In genomic region chr17:74427763-74428153, GRCh38 we compare ENCODE assay signal across 16 cellular contexts. TPM values are rescaled to one million over a fixed set of nuclear protein-coding genes. Genes with fewer than 3 reads are reported as not detected.
A peak's percentile ranks its signal among the peaks of the same experiment; 100 is the strongest.
DNase-seq lines count a peak whose midpoint lies in the region; ATAC-seq and TF ChIP-seq lines count a peak whose summit lies in the region.
"Had no signal": no experiment of that assay in that cellular context is flagged by ENCODE, and none has a peak within 500 bp of the region (broad histone marks: within the 10 kb centered on the region; RNA-seq: fewer than 3 reads in every experiment).

No MANE protein-coding gene starts in this region.

- H3K27me3 ChIP-seq in heart right ventricle (peaks cover 0 to 44% (median 0%) of the 10 kb centered on the region in 7 donors), hepatocyte (no peaks in the 10 kb centered on the region), osteoblast (ENCODE audit: insufficient read depth, low read length) (peaks cover 26% of the 10 kb centered on the region)

- peaks cover 16% of the 10 kb centered on the region for H3K79me2 ChIP-seq in hepatocyte
- H3K79me2 ChIP-seq in osteoblast (ENCODE audit: insufficient read depth, low read length), result no peaks in the 10 kb centered on the region

- ATAC-seq in heart right ventricle (no peak), Right ventricle myocardium superior (ENCODE audit: poor library complexity) (no peak)
- ATAC-seq: SK-N-SH treated with all-trans-retinoic acid at 6 μM for 48 hours had no signal

- peak overlapping the region in 9 of 10 donors; percentile 63 to 90 (median 76) for H3K27ac ChIP-seq in heart right ventricle
- peak overlapping the region; percentile 98 for H3K27ac ChIP-seq in hepatocyte
- no peak overlapping the region for H3K27ac ChIP-seq in osteoblast (ENCODE audit: low read depth, low read length)
- H3K27ac ChIP-seq: esophagus muscularis mucosa, HL-60, neutrophil had no signal

- H3K36me3 ChIP-seq in heart right ventricle (no peaks in the 10 kb centered on the region), hepatocyte (replicated peaks; ENCODE audit: insufficient read depth, low read depth) (no peaks in the 10 kb centered on the region), osteoblast (ENCODE audit: insufficient read depth, low read length) (no peaks in the 10 kb centered on the region)
- H3K36me3 ChIP-seq: esophagus muscularis mucosa, neutrophil, spleen had no signal

- no peak for DNase-seq in heart right ventricle
- no peak for DNase-seq in Right ventricle myocardium superior
- DNase-seq in hepatocyte (ENCODE audit: low spot score), result no peak
- DNase-seq in osteoblast (ENCODE audit: insufficient read length, low spot score, missing footprints), result peak; percentile 49
- no peak for DNase-seq in NOMO-1 (lab: John Stamatoyannopoulos, UW; ENCODE audit: unreplicated experiment in 2 of 2)
- no peak for DNase-seq in NCI-H1105 (lab: John Stamatoyannopoulos, UW)
- no peak for DNase-seq in RKO (ENCODE audit: low spot score)
- no peak for DNase-seq in activated gamma-delta T cell treated with Interleukin-2 at 50 U/mL for 16 hours
- DNase-seq: activated T-cell treated with anti-CD3 and anti-CD28 coated beads, Interleukin-2, amount 50 U/mL, for 48 hours; cortex of kidney; NCI-H1436; spleen had no signal

- H3K9me3 ChIP-seq in heart right ventricle (no peaks in the 10 kb centered on the region), hepatocyte (ENCODE audit: low read depth) (no peaks in the 10 kb centered on the region), osteoblast (ENCODE audit: low read depth, low read length) (no peaks in the 10 kb centered on the region)
- H3K9me3 ChIP-seq: esophagus muscularis mucosa, spleen had no signal

- H3K4me1 ChIP-seq in heart right ventricle, result peaks cover 8 to 62% (median 42%) of the 10 kb centered on the region in 9 donors
- peaks cover 35% of the 10 kb centered on the region for H3K4me1 ChIP-seq in hepatocyte (ENCODE audit: insufficient read depth)
- H3K4me1 ChIP-seq in osteoblast (ENCODE audit: insufficient read depth, low read length), result no peaks in the 10 kb centered on the region

- H4K20me1 ChIP-seq in hepatocyte (ENCODE audit: insufficient read depth, poor library complexity, severe bottlenecking) (no peaks in the 10 kb centered on the region), osteoblast (ENCODE audit: insufficient read depth, low read length) (no peaks in the 10 kb centered on the region)

- H3K9me2 ChIP-seq in hepatocyte (replicated peaks; ENCODE audit: insufficient read depth), result no peaks in the 10 kb centered on the region

- H3K4me3 ChIP-seq in heart right ventricle, result no peak overlapping the region
- H3K4me3 ChIP-seq in hepatocyte, result no peak overlapping the region
- no peak overlapping the region for H3K4me3 ChIP-seq in osteoblast (ENCODE audit: insufficient read depth, low read length)
- H3K4me3 ChIP-seq: esophagus muscularis mucosa, spleen had no signal

- 78 to 79% methylated on average over 6 of the region's 6 CpGs for WGBS in heart right ventricle, 2 donors
- 89% methylated on average over 6 of the region's 6 CpGs for WGBS in hepatocyte (ENCODE audit: low lambda C conversion rate, missing lambda C conversion rate)

- H2AFZ ChIP-seq in hepatocyte, result no peak overlapping the region
- no peak overlapping the region for H2AFZ ChIP-seq in osteoblast (ENCODE audit: low read length)

- H3K4me2 ChIP-seq in hepatocyte (peak overlapping the region; percentile 57), osteoblast (ENCODE audit: insufficient read depth, low read length) (no peak overlapping the region)

- intact Hi-C loops in heart right ventricle (cut with DNase I), result loop anchor here in 2 of 10 donors (5.0 kb wide), 1 partner anchor 45 kb away; no protein-coding TSS in a partner anchor
- intact Hi-C loops in Right ventricle myocardium superior (cut with DNase I), result no loop called here

- TF ChIP-seq CTCF in heart right ventricle (IDR thresholded peaks at IDR 0.05), result no peak
- TF ChIP-seq CTCF in hepatocyte (IDR thresholded peaks at IDR 0.05; ENCODE audit: poor library complexity), result no peak
- TF ChIP-seq CTCF in osteoblast (IDR thresholded peaks at IDR 0.05; ENCODE audit: extremely low read depth, low read depth, low read length), result no peak

RNA-seq across cellular contexts. Expression of gene GPRC5C, which starts 4.1 kb away (rescaled TPM):
- total RNA-seq in heart right ventricle, result 10 to 100 TPM; 28.0 to 41.0 (median 32.5) TPM
- 10 to 100 TPM; 29.5 to 38.2 TPM for polyA plus RNA-seq in heart right ventricle
- 30.5 TPM for total RNA-seq in Right ventricle myocardium superior
- total RNA-seq in hepatocyte, result 150 and 159 TPM in 2 replicates
- polyA plus RNA-seq in hepatocyte, result 233 and 237 TPM in 2 replicates
- total RNA-seq in osteoblast, result 2.9 and 6.8 TPM in 2 replicates

RNA-seq across cellular contexts. Expression of gene CD300A, which starts 38.7 kb away (rescaled TPM):
- 10 to 100 TPM in 1 of 10 donors, 1 to 10 TPM in 4, under 1 TPM in 5; 0.38 to 13.1 (median 1.4) TPM for total RNA-seq in heart right ventricle
- polyA plus RNA-seq in heart right ventricle, result 1 to 10 TPM in 1 of 2 donors, under 1 TPM in 1; 0.95 to 1.9 TPM
- 1.7 TPM for total RNA-seq in Right ventricle myocardium superior
- total RNA-seq in hepatocyte, result 0.20 and 1.1 TPM in 2 replicates
- polyA plus RNA-seq in hepatocyte, result 0.22 and 0.47 TPM in 2 replicates
- total RNA-seq in osteoblast, result not detected in 2 replicates
